18 cellular contexts compared by ENCODE assay signal in genomic region chr6:146962332-146962731, GRCh38.
"Had no signal": no experiment of that assay in that cellular context is flagged by ENCODE, and none has a peak within 500 bp of the region (broad histone marks: within the 10 kb centered on the region; RNA-seq: fewer than 3 reads in every experiment).

No MANE protein-coding gene starts in this region.

- H3K27me3 Mint-ChIP-seq: activated CD4-positive, alpha-beta T cell treated with anti-CD3 and anti-CD28 coated beads, Interleukin-2, amount 10 ng/mL, durations not matched to agents 7 days and 5 days; activated naive CD8-positive, alpha-beta T cell treated with anti-CD3 and anti-CD28 coated beads, Interleukin-2, amount 10 ng/mL, durations not matched to agents 7 days and 5 days; stimulated activated memory B cell treated with anti-CD40 and anti-IgM and Interleukin-4, amounts not matched to agents 10 μg/mL and 1 μg/mL and 100 μg/mL, for 72 hours had no signal

- H3K4me3 Mint-ChIP-seq: activated CD4-positive, alpha-beta T cell treated with anti-CD3 and anti-CD28 coated beads, Interleukin-2, amount 10 ng/mL, durations not matched to agents 7 days and 5 days; activated naive CD8-positive, alpha-beta T cell treated with anti-CD3 and anti-CD28 coated beads, Interleukin-2, amount 10 ng/mL, durations not matched to agents 7 days and 5 days; activated T-helper 1 cell treated with anti-CD3 and anti-CD28 coated beads, Interleukin-12 subunit alpha, Interleukin-12 subunit beta, Interleukin-2, Interleukin-4 antibody, amounts not matched to agents 30 ng/mL and 10 ng/mL and 1 ng/mL, durations not matched to agents 14 hours and 24 hours and 36 hours; immature natural killer cell; stimulated activated memory B cell treated with anti-CD40 and anti-IgM and Interleukin-4, amounts not matched to agents 10 μg/mL and 1 μg/mL and 100 μg/mL, for 72 hours; T-helper 2 cell treated with Interferon-gamma antibody and Interleukin-4, amounts not matched to agents 5 μg/mL and 100 μg/mL, for 36 hours had no signal

- ATAC-seq: pancreas; stimulated activated memory B cell treated with anti-CD40 and anti-IgM and Interleukin-4, amounts not matched to agents 10 μg/mL and 1 μg/mL and 100 μg/mL, for 72 hours had no signal

- H3K4me1 ChIP-seq: pancreas, tibial nerve, vagina had no signal

- FAIRE-seq: pancreas had no signal

- H3K9me3 ChIP-seq: pancreas had no signal

- H3K27ac Mint-ChIP-seq: activated CD4-positive, alpha-beta T cell treated with anti-CD3 and anti-CD28 coated beads, Interleukin-2, amount 10 ng/mL, durations not matched to agents 7 days and 5 days; activated naive CD8-positive, alpha-beta T cell treated with anti-CD3 and anti-CD28 coated beads, Interleukin-2, amount 10 ng/mL, durations not matched to agents 7 days and 5 days; activated T-helper 1 cell treated with anti-CD3 and anti-CD28 coated beads, Interleukin-12 subunit alpha, Interleukin-12 subunit beta, Interleukin-2, Interleukin-4 antibody, amounts not matched to agents 30 ng/mL and 10 ng/mL and 1 ng/mL, durations not matched to agents 14 hours and 24 hours and 36 hours; immature natural killer cell; stimulated activated memory B cell treated with anti-CD40 and anti-IgM and Interleukin-4, amounts not matched to agents 10 μg/mL and 1 μg/mL and 100 μg/mL, for 72 hours; T-helper 2 cell treated with Interferon-gamma antibody and Interleukin-4, amounts not matched to agents 5 μg/mL and 100 μg/mL, for 36 hours had no signal

- DNase-seq: activated CD4-positive, alpha-beta T cell treated with anti-CD3 and anti-CD28 coated beads, Interleukin-2, amount 10 ng/mL, durations not matched to agents 7 days and 5 days; activated naive CD4-positive, alpha-beta T cell; activated naive CD8-positive, alpha-beta T cell treated with anti-CD3 and anti-CD28 coated beads, Interleukin-2, amount 10 ng/mL, durations not matched to agents 7 days and 5 days; anterior cingulate cortex; dermis blood vessel endothelial cell; foreskin fibroblast; glutamatergic neuron; immature natural killer cell; pancreas; sigmoid colon; stimulated activated CD4-positive, alpha-beta T cell treated with anti-CD3 and anti-CD28 coated beads, Interleukin-12 subunit alpha, Interleukin-12 subunit beta, amount 100 ng/mL, for 4 hours; stimulated activated CD4-positive, alpha-beta T cell treated with anti-CD3 and anti-CD28 coated beads, Interleukin-2, amount 100 ng/mL, for 48 hours had no signal

- H3K4me1 Mint-ChIP-seq: activated CD4-positive, alpha-beta T cell treated with anti-CD3 and anti-CD28 coated beads, Interleukin-2, amount 10 ng/mL, durations not matched to agents 7 days and 5 days; activated naive CD8-positive, alpha-beta T cell treated with anti-CD3 and anti-CD28 coated beads, Interleukin-2, amount 10 ng/mL, durations not matched to agents 7 days and 5 days; immature natural killer cell; stimulated activated memory B cell treated with anti-CD40 and anti-IgM and Interleukin-4, amounts not matched to agents 10 μg/mL and 1 μg/mL and 100 μg/mL, for 72 hours had no signal

- H3K36me3 ChIP-seq: pancreas, sigmoid colon, tibial nerve, vagina had no signal

- H3K27me3 ChIP-seq: pancreas, sigmoid colon, tibial nerve, vagina had no signal

- H3K4me3 ChIP-seq: lung, pancreas, sigmoid colon, tibial nerve, vagina had no signal

- H3K27ac ChIP-seq: pancreas, sigmoid colon, tibial nerve, vagina had no signal
